8 cellular contexts compared by ENCODE assay signal in the genomic region with DNA sequence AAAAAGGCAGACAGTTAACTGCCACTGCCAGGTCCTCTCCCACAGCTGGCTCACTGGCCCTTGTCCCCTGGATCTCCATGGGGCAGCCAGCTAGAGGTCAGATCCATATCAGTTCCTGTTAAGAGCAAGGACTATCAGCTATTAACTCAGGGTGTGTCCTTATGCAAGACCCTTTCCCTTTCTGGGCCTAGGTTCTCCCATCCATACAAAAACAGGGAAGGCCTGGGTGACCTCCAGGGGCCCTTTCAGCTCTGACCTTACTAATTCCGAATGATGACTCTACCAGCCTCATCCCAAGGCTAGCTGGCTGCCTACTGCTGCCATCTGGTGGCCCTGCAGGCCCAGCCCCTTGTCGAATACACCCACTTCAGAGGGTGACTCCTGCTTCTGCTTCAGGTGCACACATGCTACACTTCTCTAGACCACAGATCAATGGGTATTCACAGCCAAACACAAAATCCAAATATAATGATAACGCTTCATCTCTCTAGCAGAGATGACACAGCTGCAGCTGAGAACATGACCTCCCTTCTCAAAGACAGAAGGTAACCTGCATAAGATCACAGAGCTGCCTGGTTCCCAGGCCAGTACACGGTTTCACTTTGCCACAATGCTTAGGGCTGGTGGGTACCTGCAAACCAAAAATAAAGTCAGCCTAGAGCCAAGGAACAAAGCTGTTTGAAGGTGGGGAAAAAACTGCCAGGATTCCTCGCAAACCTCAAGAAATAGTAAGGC. TPM values are rescaled to one million over a fixed set of nuclear protein-coding genes. Genes with fewer than 3 reads are reported as not detected.
DNase-seq lines count a peak whose midpoint lies in the region; ATAC-seq and TF ChIP-seq lines count a peak whose summit lies in the region.

No MANE protein-coding gene starts in this region.

- H3K36me3 ChIP-seq in mesenchymal stem cell (ENCODE audit: control insufficient read depth in 1 of 2, insufficient read depth in 2 of 2, low read depth in 1 of 2, low read length in 2 of 2) = peaks cover 0 to 6% of the 10 kb centered on the region in 2 experiments

- H3K27me3 Mint-ChIP-seq in activated T-helper 1 cell treated with anti-CD3 and anti-CD28 coated beads, Interleukin-12 subunit alpha, Interleukin-12 subunit beta, Interleukin-2, Interleukin-4 antibody, amounts not matched to agents 30 ng/mL and 10 ng/mL and 1 ng/mL, durations not matched to agents 14 hours and 24 hours and 36 hours (ENCODE audit: insufficient read depth) = no peaks in the 10 kb centered on the region

- no peak overlapping the region for H2BK12ac ChIP-seq in mesenchymal stem cell (ENCODE audit: low read length in 2 of 2)

- ATAC-seq in GM18502 (IDR thresholded peaks at IDR 0.05; ENCODE audit: poor library complexity, unreplicated experiment) = no peak

- intact Hi-C loops in activated T-helper 1 cell treated with anti-CD3 and anti-CD28 coated beads, Interleukin-12 subunit alpha, Interleukin-12 subunit beta, Interleukin-2, Interleukin-4 antibody, amounts not matched to agents 30 ng/mL and 10 ng/mL and 1 ng/mL, durations not matched to agents 14 hours and 24 hours and 36 hours (cut with micrococcal nuclease) = loop anchor here (1.0 kb wide), 3 partner anchors 218 to 379 kb away; no protein-coding TSS in a partner anchor

- no peak overlapping the region for H2BK120ac ChIP-seq in mesenchymal stem cell (ENCODE audit: low read depth, low read length)

- no peaks in the 10 kb centered on the region for H3K4me1 ChIP-seq in mesenchymal stem cell (ENCODE audit: control insufficient read depth, insufficient read depth, low read depth, low read length)

- CTCF ChIA-PET in RWPE1 (lab: Yijun Ruan, JAX) = interaction anchor here (0.6 to 3.7 kb wide), 17 partner anchors 11 to 873 kb away, joined by 3 to 59 read pairs (median 4); no protein-coding TSS in a partner anchor

- H2AFZ ChIP-seq in mesenchymal stem cell (ENCODE audit: low read depth, low read length) = no peak overlapping the region

- H3K27ac ChIP-seq in RWPE1 = no peak overlapping the region
- H3K27ac ChIP-seq in mesenchymal stem cell (ENCODE audit: low read length, poor library complexity, severe bottlenecking) = no peak overlapping the region

- H3K27ac Mint-ChIP-seq in activated T-helper 1 cell treated with anti-CD3 and anti-CD28 coated beads, Interleukin-12 subunit alpha, Interleukin-12 subunit beta, Interleukin-2, Interleukin-4 antibody, amounts not matched to agents 30 ng/mL and 10 ng/mL and 1 ng/mL, durations not matched to agents 14 hours and 24 hours and 36 hours = no peak overlapping the region

- no peak overlapping the region for H2AK5ac ChIP-seq in mesenchymal stem cell (ENCODE audit: low read length, severe bottlenecking)

- no peak overlapping the region for H3K23ac ChIP-seq in mesenchymal stem cell (ENCODE audit: low read length in 2 of 2)

- TF ChIP-seq CTCF in RWPE1 (conservative IDR thresholded peaks at IDR 0.05; ENCODE audit: low read depth) = peak; percentile 74

- H2BK5ac ChIP-seq in mesenchymal stem cell (ENCODE audit: low read depth, low read length, poor library complexity, severe bottlenecking) = no peak overlapping the region

- no peaks in the 10 kb centered on the region for H3K79me1 ChIP-seq in mesenchymal stem cell (replicated peaks; ENCODE audit: low read length, poor library complexity, severe bottlenecking)

- H3K14ac ChIP-seq in mesenchymal stem cell (ENCODE audit: low read length in 2 of 2) = no peak overlapping the region

- WGBS in mesenchymal stem cell = 51% methylated on average over 5 of the region's 5 CpGs

- no peaks in the 10 kb centered on the region for H3K4me1 Mint-ChIP-seq in activated T-helper 1 cell treated with anti-CD3 and anti-CD28 coated beads, Interleukin-12 subunit alpha, Interleukin-12 subunit beta, Interleukin-2, Interleukin-4 antibody, amounts not matched to agents 30 ng/mL and 10 ng/mL and 1 ng/mL, durations not matched to agents 14 hours and 24 hours and 36 hours (ENCODE audit: low read depth)

- H2BK15ac ChIP-seq in mesenchymal stem cell (ENCODE audit: low read depth, poor library complexity, severe bottlenecking) = no peak overlapping the region

- H4K91ac ChIP-seq in mesenchymal stem cell (ENCODE audit: low read length) = no peak overlapping the region

- POLR2A ChIA-PET in RWPE1 (lab: Yijun Ruan, JAX; ENCODE audit: low non-redundant PET) = no interaction called here

- DNase-seq in NCI-H82 (lab: John Stamatoyannopoulos, UW) = peak; percentile 62
- DNase-seq in NCI-H82 treated with DMSO at 0.1 percent for 48 hours (lab: John Stamatoyannopoulos, UW; ENCODE audit: unreplicated experiment) = no peak
- peak; percentile 54 for DNase-seq in HT1080 (ENCODE audit: low read depth)
- DNase-seq in RWPE1 (ENCODE audit: low spot score) = peak; percentile 68
- DNase-seq in dermis microvascular lymphatic vessel endothelial cell (ENCODE audit: low read depth in 2 of 2) = peak; percentile 10 to 58
- DNase-seq in mesenchymal stem cell = peak; percentile 57
- no peak for DNase-seq in activated T-helper 1 cell treated with anti-CD3 and anti-CD28 coated beads, Interleukin-12 subunit alpha, Interleukin-12 subunit beta, Interleukin-2, Interleukin-4 antibody, amounts not matched to agents 30 ng/mL and 10 ng/mL and 1 ng/mL, durations not matched to agents 14 hours and 24 hours and 36 hours (ENCODE audit: low spot score)

- no peak overlapping the region for H3K18ac ChIP-seq in mesenchymal stem cell (ENCODE audit: low read depth in 1 of 2, low read length in 2 of 2)

- H3K4ac ChIP-seq in mesenchymal stem cell (ENCODE audit: low read depth in 1 of 2, low read length in 2 of 2) = no peak overlapping the region

- peaks cover 16% of the 10 kb centered on the region for H3K36me3 Mint-ChIP-seq in activated T-helper 1 cell treated with anti-CD3 and anti-CD28 coated beads, Interleukin-12 subunit alpha, Interleukin-12 subunit beta, Interleukin-2, Interleukin-4 antibody, amounts not matched to agents 30 ng/mL and 10 ng/mL and 1 ng/mL, durations not matched to agents 14 hours and 24 hours and 36 hours (ENCODE audit: low read depth)

- no peaks in the 10 kb centered on the region for H3K9me3 ChIP-seq in mesenchymal stem cell (ENCODE audit: control insufficient read depth, low read length)

- H3K27me3 ChIP-seq in mesenchymal stem cell (ENCODE audit: control insufficient read depth in 1 of 2, insufficient read depth in 1 of 2, low read length in 2 of 2) = no peaks in the 10 kb centered on the region

- no peak overlapping the region for H4K8ac ChIP-seq in mesenchymal stem cell (ENCODE audit: low read length)

- no peak overlapping the region for H3K4me2 ChIP-seq in mesenchymal stem cell (ENCODE audit: low read length, poor library complexity, severe bottlenecking)

- no peak overlapping the region for H3K4me3 ChIP-seq in mesenchymal stem cell (ENCODE audit: insufficient read depth in 1 of 2, low read depth in 1 of 2, low read length in 2 of 2)

- H3K9ac ChIP-seq in mesenchymal stem cell (ENCODE audit: low read length) = no peak overlapping the region

- no peak overlapping the region for H3K4me3 Mint-ChIP-seq in activated T-helper 1 cell treated with anti-CD3 and anti-CD28 coated beads, Interleukin-12 subunit alpha, Interleukin-12 subunit beta, Interleukin-2, Interleukin-4 antibody, amounts not matched to agents 30 ng/mL and 10 ng/mL and 1 ng/mL, durations not matched to agents 14 hours and 24 hours and 36 hours

- H3K9me3 Mint-ChIP-seq in activated T-helper 1 cell treated with anti-CD3 and anti-CD28 coated beads, Interleukin-12 subunit alpha, Interleukin-12 subunit beta, Interleukin-2, Interleukin-4 antibody, amounts not matched to agents 30 ng/mL and 10 ng/mL and 1 ng/mL, durations not matched to agents 14 hours and 24 hours and 36 hours = peaks cover 1% of the 10 kb centered on the region

RNA-seq across cellular contexts. Expression of gene SERGEF, which starts 34.1 kb away (rescaled TPM):
- total RNA-seq in HT1080 (2014; rRNA removed; shearing (Covaris generic)) = 23.2 and 30.8 TPM in 2 replicates
- 22.2 and 23.1 TPM in 2 replicates for polyA plus RNA-seq in HT1080 (2015; cell fraction: cytosol; rRNA removed)
- polyA plus RNA-seq in HT1080 (2015; cell fraction: nucleus; rRNA removed) = 13.6 and 15.9 TPM in 2 replicates
- total RNA-seq in dermis microvascular lymphatic vessel endothelial cell = 16.2 and 18.7 TPM in 2 replicates
- 22.3 TPM for polyA plus RNA-seq in mesenchymal stem cell (2013, experiment 1 of 2)
- 22.9 TPM for polyA plus RNA-seq in mesenchymal stem cell (2013, experiment 2 of 2)
- total RNA-seq in activated T-helper 1 cell treated with anti-CD3 and anti-CD28 coated beads, Interleukin-12 subunit alpha, Interleukin-12 subunit beta, Interleukin-2, Interleukin-4 antibody, amounts not matched to agents 30 ng/mL and 10 ng/mL and 1 ng/mL, durations not matched to agents 14 hours and 24 hours and 36 hours = 24.5 and 32.8 TPM in 2 replicates

Comparison
In these comparisons a context has a peak if more than half of its experiments do, and no peak if none do; other contexts are left out.
1. DNase-seq: peak in NCI-H82 (single experiment), HT1080 (single experiment), RWPE1 (single experiment), dermis microvascular lymphatic vessel endothelial cell (2 of 2) and mesenchymal stem cell (single experiment); none in NCI-H82 treated with DMSO at 0.1 percent for 48 hours (single experiment) and activated T-helper 1 cell treated with anti-CD3 and anti-CD28 coated beads, Interleukin-12 subunit alpha, Interleukin-12 subunit beta, Interleukin-2, Interleukin-4 antibody, amounts not matched to agents 30 ng/mL and 10 ng/mL and 1 ng/mL, durations not matched to agents 14 hours and 24 hours and 36 hours (single experiment).